ENCODE assay signal across 19 cellular contexts in genomic region chr10:89873047-89873446, GRCh38.
DNase-seq lines count a peak whose midpoint lies in the region; ATAC-seq lines count a peak whose summit lies in the region.
"Had no signal": no experiment of that assay in that cellular context is flagged by ENCODE, and none has a peak within 500 bp of the region (broad histone marks: within the 10 kb centered on the region; RNA-seq: fewer than 3 reads in every experiment).

No MANE protein-coding gene starts in this region.

- ATAC-seq in GM19025 (IDR thresholded peaks at IDR 0.05; ENCODE audit: low read depth, unreplicated experiment) (peak; percentile 53), GM21737 (IDR thresholded peaks at IDR 0.05; ENCODE audit: unreplicated experiment) (peak; percentile 55), HG03103 (IDR thresholded peaks at IDR 0.05; ENCODE audit: low read depth, unreplicated experiment) (peak; percentile 86), naive B cell (ENCODE audit: low read depth in 2 of 2) (peak; percentile 91 to 96)
- ATAC-seq: gastroesophageal sphincter, mucosa of descending colon had no signal

- H3K9me2 ChIP-seq in Karpas-422 (replicated peaks; ENCODE audit: insufficient read depth, low read length): no peaks in the 10 kb centered on the region

- no peak overlapping the region for H2AFZ ChIP-seq in neuronal stem cell (ENCODE audit: low read length)
- H2AFZ ChIP-seq in Karpas-422 (ENCODE audit: low read length): no peak overlapping the region
- H2AFZ ChIP-seq: parathyroid adenoma had no signal

- peak; percentile 21 for DNase-seq in naive B cell
- no peak for DNase-seq in neuronal stem cell (ENCODE audit: low spot score)
- DNase-seq in NCI-H1105 treated with DMSO at 0.1 percent for 48 hours (lab: John Stamatoyannopoulos, UW): no peak
- no peak for DNase-seq in AG08395 (ENCODE audit: low spot score)
- DNase-seq in Karpas-422: no peak
- DNase-seq: activated CD8-positive, alpha-beta memory T cell treated with anti-CD3 and anti-CD28 coated beads for 24 hours; CD4-positive, alpha-beta T cell; endodermal cell; mucosa of descending colon; NCI-H187 treated with DMSO at 0.1 percent for 48 hours; NCI-H82; transverse colon had no signal

- peak overlapping the region in 3 of 8 donors; percentile 30 to 70 (median 35) for H3K4me3 Mint-ChIP-seq in naive B cell
- H3K4me3 Mint-ChIP-seq: activated naive CD4-positive, alpha-beta T cell treated with anti-CD3 and anti-CD28 coated beads, Interleukin-2, amount 50 U/mL, for 24 hours; CD4-positive, alpha-beta T cell; endodermal cell had no signal

- H3K36me3 ChIP-seq in neuronal stem cell (replicated peaks in 1 of 2; ENCODE audit: control insufficient read depth in 2 of 2, insufficient read depth in 2 of 2, low read length in 2 of 2) (no peaks in the 10 kb centered on the region), Karpas-422 (ENCODE audit: insufficient read depth, low read length) (no peaks in the 10 kb centered on the region)
- H3K36me3 ChIP-seq: gastroesophageal sphincter, transverse colon had no signal

- peaks cover 13 to 25% (median 20%) of the 10 kb centered on the region in 3 donors for H3K4me1 Mint-ChIP-seq in naive B cell
- H3K4me1 Mint-ChIP-seq: activated naive CD4-positive, alpha-beta T cell treated with anti-CD3 and anti-CD28 coated beads, Interleukin-2, amount 50 U/mL, for 24 hours; endodermal cell had no signal

- H3K9me3 ChIP-seq in neuronal stem cell (replicated peaks in 1 of 2; ENCODE audit: control insufficient read depth in 2 of 2, insufficient read depth in 1 of 2, low read depth in 1 of 2, low read length in 2 of 2) (no peaks in the 10 kb centered on the region), Karpas-422 (ENCODE audit: low read length) (no peaks in the 10 kb centered on the region)
- H3K9me3 ChIP-seq: gastroesophageal sphincter, mucosa of descending colon, transverse colon had no signal

- peaks cover 6 to 16% of the 10 kb centered on the region in 2 donors for H3K36me3 Mint-ChIP-seq in naive B cell
- H3K36me3 Mint-ChIP-seq: activated naive CD4-positive, alpha-beta T cell treated with anti-CD3 and anti-CD28 coated beads, Interleukin-2, amount 50 U/mL, for 24 hours had no signal

- no peak overlapping the region for H3K18ac ChIP-seq in neuronal stem cell (ENCODE audit: low read length)

- H2BK5ac ChIP-seq in neuronal stem cell (ENCODE audit: low read length): no peak overlapping the region

- H3K4me2 ChIP-seq in neuronal stem cell (ENCODE audit: insufficient read depth, low read length, poor library complexity, severe bottlenecking) (no peak overlapping the region), Karpas-422 (ENCODE audit: low read depth, low read length, poor library complexity, severe bottlenecking) (no peak overlapping the region)
- H3K4me2 ChIP-seq: KMS-11 had no signal

- H3K14ac ChIP-seq in neuronal stem cell (ENCODE audit: low read length): no peak overlapping the region

- H2AK5ac ChIP-seq in neuronal stem cell (ENCODE audit: low read depth, low read length): no peak overlapping the region

- H3K79me1 ChIP-seq in neuronal stem cell (ENCODE audit: low read depth, low read length): no peaks in the 10 kb centered on the region

- no peak overlapping the region for H3K4ac ChIP-seq in neuronal stem cell (ENCODE audit: low read length)

- H3K27ac ChIP-seq in neuronal stem cell (replicated peaks; ENCODE audit: low read length) (no peak overlapping the region), Karpas-422 (ENCODE audit: low read length) (no peak overlapping the region)
- H3K27ac ChIP-seq: gastroesophageal sphincter, KMS-11, parathyroid adenoma, transverse colon had no signal

- no peak overlapping the region for H3K23ac ChIP-seq in neuronal stem cell (ENCODE audit: low read depth, low read length, poor library complexity)

- no peaks in the 10 kb centered on the region for H4K20me1 ChIP-seq in Karpas-422 (ENCODE audit: insufficient read depth, low read depth, low read length)

- no peak overlapping the region for H2BK12ac ChIP-seq in neuronal stem cell (ENCODE audit: low read length)

- H4K91ac ChIP-seq in neuronal stem cell (ENCODE audit: low read depth, low read length, poor library complexity): no peak overlapping the region

- no peaks in the 10 kb centered on the region for H3K79me2 ChIP-seq in Karpas-422 (ENCODE audit: low read length)
- H3K79me2 ChIP-seq: parathyroid adenoma had no signal

- no peak overlapping the region for H2BK15ac ChIP-seq in neuronal stem cell (ENCODE audit: low read length)

- H4K8ac ChIP-seq in neuronal stem cell (ENCODE audit: low read depth, low read length): no peak overlapping the region

- WGBS in neuronal stem cell (ENCODE audit: extremely low coverage in 2 of 2, insufficient read length in 2 of 2, insufficient replicate concordance in 1 of 2), 2 donors: no CpG with 5 or more reads among the region's 4 CpGs

- H3K4me1 ChIP-seq in neuronal stem cell (ENCODE audit: control insufficient read depth in 2 of 2, insufficient read depth in 1 of 2, low read depth in 1 of 2, low read length in 2 of 2) (no peaks in the 10 kb centered on the region), Karpas-422 (ENCODE audit: low read length) (no peaks in the 10 kb centered on the region)
- H3K4me1 ChIP-seq: gastroesophageal sphincter, parathyroid adenoma, transverse colon had no signal

- no peaks in the 10 kb centered on the region for H3K27me3 Mint-ChIP-seq in naive B cell

- peaks cover 0 to 21% (median 3%) of the 10 kb centered on the region in 7 donors for H3K9me3 Mint-ChIP-seq in naive B cell
- H3K9me3 Mint-ChIP-seq: activated naive CD4-positive, alpha-beta T cell treated with anti-CD3 and anti-CD28 coated beads, Interleukin-2, amount 50 U/mL, for 24 hours; CD4-positive, alpha-beta T cell had no signal

- peak overlapping the region in 3 of 6 donors; percentile 32 to 59 (median 49) for H3K27ac Mint-ChIP-seq in naive B cell
- H3K27ac Mint-ChIP-seq: activated naive CD4-positive, alpha-beta T cell treated with anti-CD3 and anti-CD28 coated beads, Interleukin-2, amount 50 U/mL, for 24 hours; CD4-positive, alpha-beta T cell; endodermal cell had no signal

- H3K27me3 ChIP-seq in neuronal stem cell (ENCODE audit: control insufficient read depth in 3 of 3, insufficient read depth in 3 of 3, low read depth in 1 of 3, low read length in 3 of 3) (no peaks in the 10 kb centered on the region), Karpas-422 (ENCODE audit: low read length) (no peaks in the 10 kb centered on the region)
- H3K27me3 ChIP-seq: gastroesophageal sphincter had no signal

- no peak overlapping the region for H2BK120ac ChIP-seq in neuronal stem cell (ENCODE audit: low read depth, low read length)

- H3K9ac ChIP-seq in neuronal stem cell (ENCODE audit: low read depth, low read length, poor library complexity) (no peak overlapping the region), Karpas-422 (ENCODE audit: low read length) (no peak overlapping the region)
- H3K9ac ChIP-seq: KMS-11, parathyroid adenoma had no signal

- H3K4me3 ChIP-seq in neuronal stem cell (ENCODE audit: low read length in 2 of 2) (no peak overlapping the region), Karpas-422 (ENCODE audit: low read length) (no peak overlapping the region)
- H3K4me3 ChIP-seq: gastroesophageal sphincter, mucosa of descending colon, transverse colon had no signal
